11 cellular contexts compared by ENCODE assay signal in the genomic region with DNA sequence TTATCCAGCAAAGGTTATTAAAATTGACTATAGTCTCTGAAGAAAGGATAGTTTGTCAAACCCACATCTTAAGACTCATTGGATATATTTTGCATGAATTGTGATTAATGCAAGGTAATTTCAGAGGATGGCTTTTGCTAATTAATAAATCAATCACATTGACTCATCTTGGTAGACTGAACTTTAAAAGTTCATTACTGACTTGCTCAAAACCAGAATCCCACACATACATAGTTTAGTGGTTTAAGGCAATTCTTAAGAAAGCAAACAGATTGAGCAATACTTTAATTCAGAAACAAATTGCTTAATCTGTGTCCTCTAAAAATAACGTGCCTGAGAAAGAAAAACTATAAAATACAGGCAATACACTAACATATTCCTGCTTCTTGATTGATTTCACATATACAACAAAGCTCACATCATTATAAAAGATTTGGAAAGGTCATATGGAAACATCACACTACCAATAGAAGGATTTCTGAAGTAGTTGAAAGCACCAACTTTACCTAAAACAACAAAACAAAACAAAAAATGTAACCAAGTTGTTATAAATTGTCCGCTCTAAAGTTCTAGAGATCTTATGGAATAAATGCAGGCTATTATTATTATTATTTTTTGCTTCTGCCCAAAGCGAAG.
A peak's percentile ranks its signal among the peaks of the same experiment; 100 is the strongest.
DNase-seq lines count a peak whose midpoint lies in the region; ATAC-seq and TF ChIP-seq lines count a peak whose summit lies in the region.
"Had no signal": no experiment of that assay in that cellular context is flagged by ENCODE, and none has a peak within 500 bp of the region (broad histone marks: within the 10 kb centered on the region; RNA-seq: fewer than 3 reads in every experiment).

No MANE protein-coding gene starts in this region.

- POLR2A ChIA-PET in activated B cell treated with CpG ODN at 0.5 μM for 24 hours (lab: Charles Lee) = interaction anchor here (0.6 to 0.8 kb wide), 4 partner anchors 33 to 76 kb away, joined by 3 to 6 read pairs (median 4); no protein-coding TSS in a partner anchor

- TF ChIP-seq POLR2A in vagina (IDR thresholded peaks at IDR 0.05) = no peak

- H3K9me3 ChIP-seq in left ventricle myocardium inferior (replicated peaks) = no peaks in the 10 kb centered on the region
- H3K9me3 ChIP-seq in vagina = no peaks in the 10 kb centered on the region

- no peak for DNase-seq in left ventricle myocardium inferior
- DNase-seq in Right ventricle myocardium superior = no peak
- no peak for DNase-seq in activated B cell treated with CpG ODN at 0.5 μM for 24 hours
- peak; percentile 82 for DNase-seq in iris pigment epithelial cell (ENCODE audit: low read depth)
- DNase-seq in vagina (ENCODE audit: extremely low spot score in 2 of 2) = no peak
- DNase-seq in NCI-H2107 (lab: John Stamatoyannopoulos, UW) = no peak
- no peak for DNase-seq in glutamatergic neuron
- DNase-seq: activated gamma-delta T cell treated with Interleukin-2 at 50 U/mL for 16 hours, DMS79, NCI-H2227 treated with DMSO at 0.1 percent for 48 hours had no signal

- H3K27me3 ChIP-seq in left ventricle myocardium inferior (ENCODE audit: low read depth) = no peaks in the 10 kb centered on the region
- no peaks in the 10 kb centered on the region for H3K27me3 ChIP-seq in vagina

- ATAC-seq in Right ventricle myocardium superior (ENCODE audit: poor library complexity) (no peak), activated B cell treated with CpG ODN at 0.5 μM for 24 hours (ENCODE audit: low read depth) (no peak), GM18861 (IDR thresholded peaks at IDR 0.05; ENCODE audit: unreplicated experiment) (no peak)

- H3K4me3 ChIP-seq in left ventricle myocardium inferior = no peak overlapping the region
- no peak overlapping the region for H3K4me3 ChIP-seq in vagina

- H3K27ac Mint-ChIP-seq in activated B cell treated with CpG ODN at 0.5 μM for 24 hours = peak overlapping the region; percentile 81
- no peak overlapping the region for H3K27ac Mint-ChIP-seq in glutamatergic neuron (ENCODE audit: unreplicated experiment)

- intact Hi-C loops in left ventricle myocardium inferior (cut with micrococcal nuclease) (no loop called here), Right ventricle myocardium superior (cut with DNase I) (no loop called here), activated B cell treated with CpG ODN at 0.5 μM for 24 hours (cut with micrococcal nuclease) (loop anchor here (2.0 to 5.0 kb wide), 3 partner anchors 14 to 286 kb away; no protein-coding TSS in a partner anchor), vagina (cut with DNase I) (no loop called here)

- no peaks in the 10 kb centered on the region for H3K36me3 Mint-ChIP-seq in activated B cell treated with CpG ODN at 0.5 μM for 24 hours (ENCODE audit: low read depth)
- no peaks in the 10 kb centered on the region for H3K36me3 Mint-ChIP-seq in glutamatergic neuron (ENCODE audit: unreplicated experiment)

- H3K27me3 Mint-ChIP-seq in activated B cell treated with CpG ODN at 0.5 μM for 24 hours (no peaks in the 10 kb centered on the region), glutamatergic neuron (ENCODE audit: unreplicated experiment) (peaks cover 2% of the 10 kb centered on the region)

- peak overlapping the region; percentile 64 for H3K27ac ChIP-seq in left ventricle myocardium inferior (replicated peaks)
- H3K27ac ChIP-seq in vagina = peak overlapping the region; percentile 62

- H3K9me3 Mint-ChIP-seq in activated B cell treated with CpG ODN at 0.5 μM for 24 hours (no peaks in the 10 kb centered on the region), glutamatergic neuron (ENCODE audit: unreplicated experiment) (no peaks in the 10 kb centered on the region)

- no peaks in the 10 kb centered on the region for H3K36me3 ChIP-seq in left ventricle myocardium inferior
- no peaks in the 10 kb centered on the region for H3K36me3 ChIP-seq in vagina

- H3K4me3 Mint-ChIP-seq in activated B cell treated with CpG ODN at 0.5 μM for 24 hours (peak overlapping the region; percentile 38), glutamatergic neuron (ENCODE audit: unreplicated experiment) (no peak overlapping the region)

- H3K4me1 Mint-ChIP-seq in activated B cell treated with CpG ODN at 0.5 μM for 24 hours (peaks cover 89% of the 10 kb centered on the region), glutamatergic neuron (ENCODE audit: low read depth, unreplicated experiment) (peaks cover 12% of the 10 kb centered on the region)

- H3K4me1 ChIP-seq in left ventricle myocardium inferior (peaks cover 56% of the 10 kb centered on the region), vagina (peaks cover 67% of the 10 kb centered on the region)

- CTCF ChIA-PET in activated B cell treated with CpG ODN at 0.5 μM for 24 hours (lab: Charles Lee) = interaction anchor here (0.8 to 1.6 kb wide), 2 partner anchors 215 to 260 kb away, joined by 3 to 5 read pairs; no protein-coding TSS in a partner anchor

- TF ChIP-seq CTCF in left ventricle myocardium inferior (IDR thresholded peaks at IDR 0.05; ENCODE audit: borderline replicate concordance) (no peak), activated B cell treated with CpG ODN at 0.5 μM for 24 hours (IDR thresholded peaks at IDR 0.05) (no peak), vagina (IDR thresholded peaks at IDR 0.05) (no peak), glutamatergic neuron (IDR thresholded peaks at IDR 0.05; ENCODE audit: partially characterized antibody, unreplicated experiment) (no peak)
